ENCODE assay signal across 27 cellular contexts in the genomic region with DNA sequence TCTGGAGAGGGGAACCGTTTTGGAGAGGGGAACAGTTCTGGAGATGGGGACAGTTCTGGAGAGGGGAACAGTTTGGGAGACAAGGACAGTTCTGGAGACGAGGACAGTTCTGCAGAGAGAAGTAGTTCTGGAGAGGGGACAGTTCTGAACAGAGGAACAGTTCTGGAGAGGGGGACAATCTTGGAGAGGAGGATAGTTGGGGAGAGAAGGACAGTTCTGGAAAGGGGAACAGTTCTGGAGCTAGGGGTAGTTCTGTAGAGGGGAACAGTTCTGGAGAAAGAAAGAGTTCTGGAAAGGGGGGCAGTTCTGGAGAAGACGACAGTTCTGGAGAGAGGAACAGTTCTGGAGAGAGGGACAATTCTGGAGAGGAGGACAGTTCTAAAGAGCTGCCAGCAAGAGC.
A peak's percentile ranks its signal among the peaks of the same experiment; 100 is the strongest.
DNase-seq lines count a peak whose midpoint lies in the region; ATAC-seq and TF ChIP-seq lines count a peak whose summit lies in the region.
"Had no signal": no experiment of that assay in that cellular context is flagged by ENCODE, and none has a peak within 500 bp of the region (broad histone marks: within the 10 kb centered on the region; RNA-seq: fewer than 3 reads in every experiment).

No MANE protein-coding gene starts in this region.

- H3K27me3 Mint-ChIP-seq in neural crest cell (ENCODE audit: low read depth), result no peaks in the 10 kb centered on the region
- no peaks in the 10 kb centered on the region for H3K27me3 Mint-ChIP-seq in stimulated activated memory B cell treated with anti-CD40 and anti-IgM and Interleukin-4, amounts not matched to agents 10 μg/mL and 1 μg/mL and 100 μg/mL, for 72 hours
- H3K27me3 Mint-ChIP-seq: B cell; CD4-positive, alpha-beta memory T cell; CD4-positive, alpha-beta T cell; CD4-positive, CD25-positive, alpha-beta regulatory T cell; CD8-positive, alpha-beta memory T cell had no signal

- no peak for DNase-seq in neural crest cell (ENCODE audit: low read depth, low spot score)
- DNase-seq in activated CD8-positive, alpha-beta memory T cell treated with anti-CD3 and anti-CD28 coated beads, Interleukin-2, amount 50 U/mL, for 4 hours, result no peak
- DNase-seq: 8988T; ACHN; AML-193; BE2C; C1 segment of cervical spinal cord; Caco-2; Calu3; CD4-positive, alpha-beta memory T cell; CD4-positive, alpha-beta T cell; CD4-positive, CD25-positive, alpha-beta regulatory T cell; CD8-positive, alpha-beta memory T cell; CD8-positive, alpha-beta T cell; COR-L47; DMS 273 treated with DMSO at 0.1 percent for 48 hours; DMS153; DMS53; DMS79; DMS79 treated with DMSO at 0.1 percent for 48 hours; DND-41; EL had no signal

- H3K9me3 Mint-ChIP-seq in neural crest cell, result no peaks in the 10 kb centered on the region
- peaks cover 9% of the 10 kb centered on the region for H3K9me3 Mint-ChIP-seq in stimulated activated memory B cell treated with anti-CD40 and anti-IgM and Interleukin-4, amounts not matched to agents 10 μg/mL and 1 μg/mL and 100 μg/mL, for 72 hours

- H3K36me3 Mint-ChIP-seq in neural crest cell (ENCODE audit: low read depth), result no peaks in the 10 kb centered on the region
- H3K36me3 Mint-ChIP-seq in stimulated activated memory B cell treated with anti-CD40 and anti-IgM and Interleukin-4, amounts not matched to agents 10 μg/mL and 1 μg/mL and 100 μg/mL, for 72 hours, result no peaks in the 10 kb centered on the region
- H3K36me3 Mint-ChIP-seq: CD14-positive monocyte; CD4-positive, alpha-beta memory T cell; CD4-positive, CD25-positive, alpha-beta regulatory T cell; CD8-positive, alpha-beta memory T cell; CD8-positive, alpha-beta T cell had no signal

- H3K4me1 Mint-ChIP-seq in neural crest cell, result peaks cover 10% of the 10 kb centered on the region
- H3K4me1 Mint-ChIP-seq in stimulated activated memory B cell treated with anti-CD40 and anti-IgM and Interleukin-4, amounts not matched to agents 10 μg/mL and 1 μg/mL and 100 μg/mL, for 72 hours, result no peaks in the 10 kb centered on the region
- H3K4me1 Mint-ChIP-seq: B cell; CD14-positive monocyte; CD4-positive, alpha-beta memory T cell; CD4-positive, CD25-positive, alpha-beta regulatory T cell; CD8-positive, alpha-beta memory T cell had no signal

- peak overlapping the region; percentile 58 for H3K27ac Mint-ChIP-seq in neural crest cell (ENCODE audit: unreplicated experiment)
- H3K27ac Mint-ChIP-seq in stimulated activated memory B cell treated with anti-CD40 and anti-IgM and Interleukin-4, amounts not matched to agents 10 μg/mL and 1 μg/mL and 100 μg/mL, for 72 hours, result no peak overlapping the region
- H3K27ac Mint-ChIP-seq: B cell; CD4-positive, alpha-beta memory T cell; CD4-positive, alpha-beta T cell; CD4-positive, CD25-positive, alpha-beta regulatory T cell; CD8-positive, alpha-beta memory T cell; CD8-positive, alpha-beta T cell had no signal

- no peak for TF ChIP-seq CTCF in neural crest cell (conservative IDR thresholded peaks at IDR 0.05)

- no peak overlapping the region for H3K4me3 Mint-ChIP-seq in neural crest cell
- H3K4me3 Mint-ChIP-seq in stimulated activated memory B cell treated with anti-CD40 and anti-IgM and Interleukin-4, amounts not matched to agents 10 μg/mL and 1 μg/mL and 100 μg/mL, for 72 hours, result no peak overlapping the region
- H3K4me3 Mint-ChIP-seq: B cell; CD14-positive monocyte; CD4-positive, alpha-beta memory T cell; CD4-positive, alpha-beta T cell; CD4-positive, CD25-positive, alpha-beta regulatory T cell; CD8-positive, alpha-beta memory T cell; CD8-positive, alpha-beta T cell had no signal

- ATAC-seq in stimulated activated memory B cell treated with anti-CD40 and anti-IgM and Interleukin-4, amounts not matched to agents 10 μg/mL and 1 μg/mL and 100 μg/mL, for 72 hours, result peak; percentile 48
- no peak for ATAC-seq in GM18870 (IDR thresholded peaks at IDR 0.05; ENCODE audit: unreplicated experiment)
- ATAC-seq: A549; CD8-positive, alpha-beta T cell had no signal
